12 cellular contexts compared by ENCODE assay signal in genomic region chr11:78149646-78150045, GRCh38. TPM values are rescaled to one million over a fixed set of nuclear protein-coding genes. Genes with fewer than 3 reads are reported as not detected.
DNase-seq lines count a peak whose midpoint lies in the region; ATAC-seq, FAIRE-seq and TF ChIP-seq lines count a peak whose summit lies in the region.
"Had no signal": no experiment of that assay in that cellular context is flagged by ENCODE, and none has a peak within 500 bp of the region (broad histone marks: within the 10 kb centered on the region; RNA-seq: fewer than 3 reads in every experiment).

No MANE protein-coding gene starts in this region.

- TF ChIP-seq CTCF in fibroblast of villous mesenchyme (IDR thresholded peaks at IDR 0.05; ENCODE audit: insufficient read depth, low read depth, low read length), result peak; percentile 38

- no peak overlapping the region for H3K4me3 ChIP-seq in fibroblast of villous mesenchyme (ENCODE audit: low read depth, low read length)
- no peak overlapping the region for H3K4me3 ChIP-seq in small intestine (ENCODE audit: low read depth in 1 of 2, low read length in 2 of 2)
- H3K4me3 ChIP-seq: colonic mucosa had no signal

- no peaks in the 10 kb centered on the region for H3K4me1 ChIP-seq in small intestine (ENCODE audit: control insufficient read depth in 2 of 2, insufficient read depth in 1 of 2, low read depth in 1 of 2, low read length in 1 of 2)
- H3K4me1 ChIP-seq: colonic mucosa had no signal

- H3K36me3 ChIP-seq in small intestine (ENCODE audit: control insufficient read depth in 2 of 2, insufficient read depth in 2 of 2, low read length in 2 of 2), result no peaks in the 10 kb centered on the region
- H3K36me3 ChIP-seq: colonic mucosa had no signal

- FAIRE-seq in small intestine (lab: Jason Lieb, UNC), result no peak
- FAIRE-seq: A204.1 had no signal

- no peaks in the 10 kb centered on the region for H3K9me3 ChIP-seq in small intestine (ENCODE audit: control insufficient read depth, low read depth)
- H3K9me3 ChIP-seq: colonic mucosa had no signal

- in situ Hi-C loops in SK-MEL-5 (cut with HindIII; ENCODE audit: low pct_unique_long_range_greater_than_20kb, low sequenced_read_pairs), result no loop called here

- ATAC-seq in GM21786 (IDR thresholded peaks at IDR 0.05; ENCODE audit: unreplicated experiment), result no peak

- WGBS in small intestine, 3 donors, result 17 to 39% (median 27%) methylated on average over 1 of the region's 1 CpG

- H3K27ac ChIP-seq in small intestine (ENCODE audit: low read depth in 1 of 2, low read length in 1 of 2), result no peak overlapping the region
- H3K27ac ChIP-seq: colonic mucosa had no signal

- peak; percentile 17 for DNase-seq in NCI-H2107 treated with DMSO at 0.1 percent for 48 hours (lab: John Stamatoyannopoulos, UW; ENCODE audit: unreplicated experiment)
- no peak for DNase-seq in NCI-H2107 (lab: John Stamatoyannopoulos, UW)
- DNase-seq in SK-MEL-5 (ENCODE audit: low read depth, low spot score), result peak; percentile 53
- peak; percentile 66 for DNase-seq in fibroblast of villous mesenchyme (ENCODE audit: low read depth)
- DNase-seq in small intestine, result peak; percentile 10
- DNase-seq in NCI-H510A (lab: John Stamatoyannopoulos, UW), result no peak
- DNase-seq in activated T-cell treated with anti-CD3 and anti-CD28 coated beads for 4 hours, result no peak
- DNase-seq: activated CD4-positive, alpha-beta T cell treated with anti-CD3 and anti-CD28 coated beads, Interleukin-2, amount 10 ng/mL, durations not matched to agents 24 days and 14 days; colonic mucosa; NCI-H2081 had no signal

- H3K27me3 ChIP-seq in small intestine (ENCODE audit: control insufficient read depth in 2 of 2, insufficient read depth in 2 of 2, low read length in 2 of 2), result no peaks in the 10 kb centered on the region
- H3K27me3 ChIP-seq: colonic mucosa had no signal

RNA-seq across cellular contexts. Expression of gene ALG8, which starts 10.2 kb away (rescaled TPM):
- total RNA-seq in SK-MEL-5 (2014; rRNA removed; shearing (Covaris generic)), result 118 and 124 TPM in 2 replicates
- 66.5 and 74.4 TPM in 2 replicates for polyA plus RNA-seq in SK-MEL-5 (2015; cell fraction: cytosol; rRNA removed)
- 43.7 and 50.1 TPM in 2 replicates for polyA plus RNA-seq in SK-MEL-5 (2015; cell fraction: nucleus; rRNA removed)
- 37.7 and 60.9 TPM in 2 replicates for total RNA-seq in fibroblast of villous mesenchyme
- polyA plus RNA-seq in small intestine, result 10 to 100 TPM in 2 of 3 donors, 1 to 10 TPM in 1; 10.0 to 26.2 (median 13.0) TPM

RNA-seq across cellular contexts. Expression of gene KCTD21, which starts 38.8 kb away (rescaled TPM):
- 5.8 and 6.0 TPM in 2 replicates for total RNA-seq in SK-MEL-5 (2014; rRNA removed; shearing (Covaris generic))
- 5.0 and 9.9 TPM in 2 replicates for polyA plus RNA-seq in SK-MEL-5 (2015; cell fraction: cytosol; rRNA removed)
- polyA plus RNA-seq in SK-MEL-5 (2015; cell fraction: nucleus; rRNA removed), result 1.1 and 3.1 TPM in 2 replicates
- 8.1 and 11.2 TPM in 2 replicates for total RNA-seq in fibroblast of villous mesenchyme
- polyA plus RNA-seq in small intestine, result 1 to 10 TPM; 4.1 to 6.5 (median 6.5) TPM

RNA-seq across cellular contexts. Expression of gene USP35, which starts 39.1 kb away (rescaled TPM):
- 5.4 and 5.6 TPM in 2 replicates for total RNA-seq in SK-MEL-5 (2014; rRNA removed; shearing (Covaris generic))
- 5.6 and 6.2 TPM in 2 replicates for polyA plus RNA-seq in SK-MEL-5 (2015; cell fraction: cytosol; rRNA removed)
- polyA plus RNA-seq in SK-MEL-5 (2015; cell fraction: nucleus; rRNA removed), result 47.0 and 64.9 TPM in 2 replicates
- total RNA-seq in fibroblast of villous mesenchyme, result 10.8 and 12.9 TPM in 2 replicates
- polyA plus RNA-seq in small intestine, result 1 to 10 TPM; 1.9 to 7.8 (median 5.1) TPM

Comparison
In these comparisons a context has a peak if more than half of its experiments do, and no peak if none do; other contexts are left out.
1. DNase-seq: peak in NCI-H2107 treated with DMSO at 0.1 percent for 48 hours (single experiment), SK-MEL-5 (single experiment), fibroblast of villous mesenchyme (single experiment) and small intestine (single experiment); none in NCI-H2107 (single experiment), NCI-H510A (single experiment) and activated T-cell treated with anti-CD3 and anti-CD28 coated beads for 4 hours (single experiment).